ENCODE assay signal across 10 cellular contexts in genomic region chr6:169092375-169092774, GRCh38.
A peak's percentile ranks its signal among the peaks of the same experiment; 100 is the strongest.
DNase-seq lines count a peak whose midpoint lies in the region; ATAC-seq and TF ChIP-seq lines count a peak whose summit lies in the region.
"Had no signal": no experiment of that assay in that cellular context is flagged by ENCODE, and none has a peak within 500 bp of the region (broad histone marks: within the 10 kb centered on the region; RNA-seq: fewer than 3 reads in every experiment).

No MANE protein-coding gene starts in this region.

- DNase-seq in NCI-H2029 (lab: John Stamatoyannopoulos, UW) (peak; percentile 86), kidney tubule cell (ENCODE audit: low spot score) (peak; percentile 23), GM10266 (ENCODE audit: extremely low spot score) (no peak), inferior parietal cortex (ENCODE audit: extremely low spot score) (no peak)
- no peak for DNase-seq in natural killer cell treated with Interleukin-12 subunit alpha and Interleukin-12 subunit beta and Interleukin-15 and Interleukin-18, amount 100 ng/mL, for 72 hours (ENCODE audit: low spot score)
- DNase-seq: aorta, NCI-H2171 treated with DMSO at 0.1 percent for 48 hours had no signal

- peaks cover 8% of the 10 kb centered on the region for H3K9me3 Mint-ChIP-seq in natural killer cell treated with Interleukin-12 subunit alpha and Interleukin-12 subunit beta and Interleukin-15 and Interleukin-18, amount 100 ng/mL, for 72 hours

- no peak overlapping the region for H3K27ac Mint-ChIP-seq in natural killer cell treated with Interleukin-12 subunit alpha and Interleukin-12 subunit beta and Interleukin-15 and Interleukin-18, amount 100 ng/mL, for 72 hours
- H3K27ac Mint-ChIP-seq: memory B cell had no signal

- H3K4me3 Mint-ChIP-seq in natural killer cell treated with Interleukin-12 subunit alpha and Interleukin-12 subunit beta and Interleukin-15 and Interleukin-18, amount 100 ng/mL, for 72 hours: no peak overlapping the region
- H3K4me3 Mint-ChIP-seq: memory B cell had no signal

- peaks cover 2 to 9% of the 10 kb centered on the region in 2 donors for H3K27me3 Mint-ChIP-seq in natural killer cell treated with Interleukin-12 subunit alpha and Interleukin-12 subunit beta and Interleukin-15 and Interleukin-18, amount 100 ng/mL, for 72 hours

- peaks cover 6% of the 10 kb centered on the region for H3K36me3 Mint-ChIP-seq in natural killer cell treated with Interleukin-12 subunit alpha and Interleukin-12 subunit beta and Interleukin-15 and Interleukin-18, amount 100 ng/mL, for 72 hours
- H3K36me3 Mint-ChIP-seq: memory B cell had no signal

- H3K4me1 Mint-ChIP-seq in natural killer cell treated with Interleukin-12 subunit alpha and Interleukin-12 subunit beta and Interleukin-15 and Interleukin-18, amount 100 ng/mL, for 72 hours (ENCODE audit: low read depth in 2 of 2): no peaks in the 10 kb centered on the region
- H3K4me1 Mint-ChIP-seq: memory B cell had no signal

- TF ChIP-seq CTCF in GM10266 (IDR thresholded peaks at IDR 0.05; ENCODE audit: control insufficient read depth, insufficient read depth, low read depth, missing control alignments): no peak

- ATAC-seq in GM19035 (IDR thresholded peaks at IDR 0.05; ENCODE audit: unreplicated experiment) (peak; percentile 46), HG02610 (IDR thresholded peaks at IDR 0.05; ENCODE audit: unreplicated experiment) (peak; percentile 86)
- ATAC-seq in natural killer cell treated with Interleukin-12 subunit alpha and Interleukin-12 subunit beta and Interleukin-15 and Interleukin-18, amount 100 ng/mL, for 72 hours: no peak

Comparison
In these comparisons a context has a peak if more than half of its experiments do, and no peak if none do; other contexts are left out.
1. ATAC-seq: peak in GM19035 (single experiment) and HG02610 (single experiment); none in natural killer cell treated with Interleukin-12 subunit alpha and Interleukin-12 subunit beta and Interleukin-15 and Interleukin-18, amount 100 ng/mL, for 72 hours (0 of 2).
2. DNase-seq: peak in NCI-H2029 (single experiment) and kidney tubule cell (single experiment); none in GM10266 (single experiment), natural killer cell treated with Interleukin-12 subunit alpha and Interleukin-12 subunit beta and Interleukin-15 and Interleukin-18, amount 100 ng/mL, for 72 hours (single experiment) and inferior parietal cortex (single experiment).